ENCODE assay signal across 1 cellular context in the genomic region with DNA sequence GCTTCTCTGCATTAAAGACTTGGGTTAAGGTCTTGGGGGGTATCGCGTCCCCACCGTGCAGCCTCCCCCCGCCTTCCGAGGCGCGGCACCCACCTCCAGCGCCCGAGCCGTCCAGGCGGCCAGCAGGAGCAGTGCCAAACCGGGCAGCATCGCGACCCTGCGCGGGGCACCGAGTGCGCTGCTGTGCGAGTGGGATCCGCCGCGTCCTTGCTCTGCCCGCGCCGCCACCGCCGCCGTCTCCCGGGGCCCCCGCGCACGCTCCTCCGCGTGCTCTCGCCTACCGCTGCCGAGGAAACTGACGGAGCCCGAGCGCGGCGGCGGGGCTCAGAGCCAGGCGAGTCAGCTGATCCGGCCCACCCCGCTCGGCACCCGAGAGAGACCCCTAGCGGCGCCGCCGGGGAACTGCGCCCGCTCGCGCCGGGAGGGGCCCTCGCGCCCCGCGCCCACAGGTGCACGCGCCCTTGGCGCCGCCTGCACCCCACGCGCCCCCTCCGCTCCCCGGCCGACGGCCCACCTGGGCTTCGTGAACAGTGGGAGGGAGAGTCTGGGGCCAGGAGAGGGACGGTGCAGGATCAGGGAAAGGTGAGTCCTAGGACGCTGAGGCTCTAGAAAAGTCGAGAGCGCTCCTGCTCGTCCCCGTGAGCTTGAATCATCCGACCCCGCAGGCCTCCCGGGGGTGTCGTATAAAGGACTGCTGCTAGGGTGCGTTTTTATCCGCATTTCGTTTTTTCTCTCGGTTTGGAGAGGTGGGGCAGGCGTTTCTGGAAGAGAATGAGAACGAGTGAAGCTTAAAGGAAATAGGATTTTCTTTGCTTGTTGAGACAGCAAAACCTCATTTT.
TF ChIP-seq lines count a peak whose summit lies in the region.

Gene APP (minus strand): TSS at position 300 of the 839 bp plus-strand sequence. CDS start 150 bp downstream, at position 150.

TF ChIP-seq in HepG2, 621 proteins besides CTCF, POLR2A, EP300 and RAD21 (continued from another document and continues in another):
- no peak for TF ChIP-seq ZNF407 (CRISPR knock-in tag; IDR thresholded peaks at IDR 0.05; ENCODE audit: not compliant biosample characterization)
- no peak for TF ChIP-seq ZNF609 (CRISPR knock-in tag; IDR thresholded peaks at IDR 0.05; ENCODE audit: borderline replicate concordance)
- no peak for TF ChIP-seq GPBP1L1 (CRISPR knock-in tag; IDR thresholded peaks at IDR 0.05)
- TF ChIP-seq ZNF296 (CRISPR knock-in tag; conservative IDR thresholded peaks at IDR 0.05), result no peak
- peak; percentile 62; the same call in 1 of the 2 replicates for TF ChIP-seq HES4 (CRISPR knock-in tag; IDR thresholded peaks at IDR 0.05; ENCODE audit: borderline replicate concordance)
- TF ChIP-seq ZNF724P (CRISPR knock-in tag; IDR thresholded peaks at IDR 0.05; ENCODE audit: borderline replicate concordance), result peak; percentile 77; the same call in 1 of the 2 replicates
- TF ChIP-seq FOSL2 (CRISPR knock-in tag; IDR thresholded peaks at IDR 0.05), result no peak
- TF ChIP-seq SALL2 (CRISPR knock-in tag; IDR thresholded peaks at IDR 0.05), result peak; percentile 75; the same call in 1 of the 2 replicates
- 0 out of 2 replicates have a peak, but pooled peaks have one; percentile 30 for TF ChIP-seq DR1 (CRISPR knock-in tag; IDR thresholded peaks at IDR 0.05)
- TF ChIP-seq CBX1 (IDR thresholded peaks at IDR 0.05; ENCODE audit: low read depth), result peak; percentile 46
- no peak for TF ChIP-seq CENPX (CRISPR knock-in tag; IDR thresholded peaks at IDR 0.05)
- TF ChIP-seq ZSCAN22 (CRISPR knock-in tag; IDR thresholded peaks at IDR 0.05), result no peak
- peak; percentile 58; the same call in 1 of the 2 replicates for TF ChIP-seq EEA1 (CRISPR knock-in tag; IDR thresholded peaks at IDR 0.05; ENCODE audit: borderline replicate concordance)
- peak; percentile 44; the same call in 1 of the 3 replicates for TF ChIP-seq MXI1 (IDR thresholded peaks at IDR 0.05; ENCODE audit: borderline replicate concordance, low read depth, low read length)
- TF ChIP-seq NFYC (CRISPR knock-in tag; IDR thresholded peaks at IDR 0.05), result no peak
- TF ChIP-seq ZNF746 (CRISPR knock-in tag; IDR thresholded peaks at IDR 0.05), result peak; percentile 16; the same call in 1 of the 2 replicates
- peak; percentile 66; the same call in 1 of the 2 replicates for TF ChIP-seq ZNF138 (CRISPR knock-in tag; IDR thresholded peaks at IDR 0.05; ENCODE audit: low read depth)
- no peak for TF ChIP-seq MBNL3 (CRISPR knock-in tag; conservative IDR thresholded peaks at IDR 0.05)
- TF ChIP-seq, protein P1, sequence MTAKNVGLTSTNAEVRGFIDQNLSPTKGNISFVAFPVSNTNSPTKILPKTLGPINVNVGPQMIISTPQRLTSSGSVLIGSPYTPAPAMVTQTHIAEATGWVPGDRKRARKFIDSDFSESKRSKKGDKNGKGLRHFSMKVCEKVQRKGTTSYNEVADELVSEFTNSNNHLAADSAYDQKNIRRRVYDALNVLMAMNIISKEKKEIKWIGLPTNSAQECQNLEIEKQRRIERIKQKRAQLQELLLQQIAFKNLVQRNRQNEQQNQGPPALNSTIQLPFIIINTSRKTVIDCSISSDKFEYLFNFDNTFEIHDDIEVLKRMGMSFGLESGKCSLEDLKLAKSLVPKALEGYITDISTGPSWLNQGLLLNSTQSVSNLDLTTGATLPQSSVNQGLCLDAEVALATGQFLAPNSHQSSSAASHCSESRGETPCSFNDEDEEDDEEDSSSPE (CRISPR knock-in tag; IDR thresholded peaks at IDR 0.05), result peak; percentile 67; the same call in 1 of the 2 replicates
- TF ChIP-seq RORA (CRISPR knock-in tag; IDR thresholded peaks at IDR 0.05), result no peak
- TF ChIP-seq ZNF441 (CRISPR knock-in tag; IDR thresholded peaks at IDR 0.05; ENCODE audit: borderline replicate concordance), result peak; percentile 72; the same call in 1 of the 2 replicates
- no peak for TF ChIP-seq ZNF382 (CRISPR knock-in tag; IDR thresholded peaks at IDR 0.05; ENCODE audit: borderline replicate concordance)
- TF ChIP-seq CEBPB (IDR thresholded peaks at IDR 0.05; ENCODE audit: borderline replicate concordance, low read depth, low read length), result no peak
- peak; percentile 76 for TF ChIP-seq HOXA3 (CRISPR knock-in tag; IDR thresholded peaks at IDR 0.05)
- TF ChIP-seq ZFAT (CRISPR knock-in tag; conservative IDR thresholded peaks at IDR 0.05), result no peak
- peak; percentile 16; the same call in 1 of the 2 replicates for TF ChIP-seq REXO4 (CRISPR knock-in tag; IDR thresholded peaks at IDR 0.05; ENCODE audit: borderline replicate concordance)
- TF ChIP-seq ZNF275 (CRISPR knock-in tag; IDR thresholded peaks at IDR 0.05; ENCODE audit: borderline replicate concordance), result no peak
- TF ChIP-seq ZNF761 (CRISPR knock-in tag; conservative IDR thresholded peaks at IDR 0.05), result 0 out of 2 replicates have a peak, but pooled peaks have one; percentile 30
- peak; percentile 62 for TF ChIP-seq STAG1 (CRISPR knock-in tag; IDR thresholded peaks at IDR 0.05)
- TF ChIP-seq YEATS2 (CRISPR knock-in tag; IDR thresholded peaks at IDR 0.05; ENCODE audit: borderline replicate concordance), result no peak
- TF ChIP-seq KLF15 (CRISPR knock-in tag; IDR thresholded peaks at IDR 0.05; ENCODE audit: borderline replicate concordance), result 0 out of 2 replicates have a peak, but pooled peaks have one; percentile 38
- TF ChIP-seq, protein P2, sequence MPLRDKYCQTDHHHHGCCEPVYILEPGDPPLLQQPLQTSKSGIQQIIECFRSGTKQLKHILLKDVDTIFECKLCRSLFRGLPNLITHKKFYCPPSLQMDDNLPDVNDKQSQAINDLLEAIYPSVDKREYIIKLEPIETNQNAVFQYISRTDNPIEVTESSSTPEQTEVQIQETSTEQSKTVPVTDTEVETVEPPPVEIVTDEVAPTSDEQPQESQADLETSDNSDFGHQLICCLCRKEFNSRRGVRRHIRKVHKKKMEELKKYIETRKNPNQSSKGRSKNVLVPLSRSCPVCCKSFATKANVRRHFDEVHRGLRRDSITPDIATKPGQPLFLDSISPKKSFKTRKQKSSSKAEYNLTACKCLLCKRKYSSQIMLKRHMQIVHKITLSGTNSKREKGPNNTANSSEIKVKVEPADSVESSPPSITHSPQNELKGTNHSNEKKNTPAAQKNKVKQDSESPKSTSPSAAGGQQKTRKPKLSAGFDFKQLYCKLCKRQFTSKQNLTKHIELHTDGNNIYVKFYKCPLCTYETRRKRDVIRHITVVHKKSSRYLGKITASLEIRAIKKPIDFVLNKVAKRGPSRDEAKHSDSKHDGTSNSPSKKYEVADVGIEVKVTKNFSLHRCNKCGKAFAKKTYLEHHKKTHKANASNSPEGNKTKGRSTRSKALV (CRISPR knock-in tag; IDR thresholded peaks at IDR 0.05), result 0 out of 2 replicates have a peak, but pooled peaks have one; percentile 50
- TF ChIP-seq ATF7-NPFF (CRISPR knock-in tag; IDR thresholded peaks at IDR 0.05; ENCODE audit: low read depth), result peak; percentile 96
